ENCODE assay signal across 20 cellular contexts in genomic region chr16:18783430-18784341, GRCh38. TPM values are rescaled to one million over a fixed set of nuclear protein-coding genes. Genes with fewer than 3 reads are reported as not detected.
DNase-seq lines count a peak whose midpoint lies in the region; ATAC-seq, FAIRE-seq and TF ChIP-seq lines count a peak whose summit lies in the region.
"Had no signal": no experiment of that assay in that cellular context is flagged by ENCODE, and none has a peak within 500 bp of the region (broad histone marks: within the 10 kb centered on the region; RNA-seq: fewer than 3 reads in every experiment).

No MANE protein-coding gene starts in this region.

- H3K4me3 ChIP-seq in neural progenitor cell, result no peak overlapping the region
- H3K4me3 ChIP-seq: adrenal gland, thyroid gland had no signal

- no peak for DNase-seq in activated CD4-positive, CD25-positive, alpha-beta regulatory T cell (lab: John Stamatoyannopoulos, UW)
- no peak for DNase-seq in GM12891 (ENCODE audit: insufficient read length, low spot score)
- no peak for DNase-seq in neural progenitor cell (ENCODE audit: low spot score)
- DNase-seq in DMS153 treated with DMSO at 0.1 percent for 48 hours (lab: John Stamatoyannopoulos, UW; ENCODE audit: unreplicated experiment), result no peak
- DNase-seq: adrenal gland; C1 segment of cervical spinal cord; cerebellar nuclear complex; DMS79 treated with DMSO at 0.1 percent for 48 hours; hippocampal formation; midbrain; NCI-H2081 treated with DMSO at 0.1 percent for 48 hours; NCI-H526; nucleus accumbens; stimulated activated CD8-positive, alpha-beta memory T cell treated with anti-CD3 and anti-CD28 coated beads, Interleukin-4, amount 100 ng/mL, for 48 hours; thyroid gland had no signal

- peak overlapping the region; percentile 29 for H3K27ac ChIP-seq in neural progenitor cell
- H3K27ac ChIP-seq: 22Rv1, adrenal gland, thyroid gland had no signal

- H3K4me1 ChIP-seq in neural progenitor cell, result peaks cover 24% of the 10 kb centered on the region

- peaks cover 67% of the 10 kb centered on the region for H4K20me1 ChIP-seq in neural progenitor cell (ENCODE audit: low read depth)

- peaks cover 43% of the 10 kb centered on the region for H3K4me1 Mint-ChIP-seq in activated T-helper 17 cell treated with anti-CD3 and anti-CD28 coated beads, Interleukin-2, amount 50 U/mL, for 72 hours
- H3K4me1 Mint-ChIP-seq in neural progenitor cell, result peaks cover 24% of the 10 kb centered on the region

- ATAC-seq in activated CD4-positive, CD25-positive, alpha-beta regulatory T cell treated with anti-CD3 and anti-CD28 coated beads, Interleukin-2, amount 50 U/mL, for 24 hours, result peak; percentile 63 to 78
- ATAC-seq in activated T-helper 17 cell treated with anti-CD3 and anti-CD28 coated beads, Interleukin-2, amount 50 U/mL, for 72 hours (replicated peaks), result peak; percentile 77
- ATAC-seq in GM21619 (IDR thresholded peaks at IDR 0.05; ENCODE audit: unreplicated experiment), result no peak
- no peak for ATAC-seq in GM21423 (IDR thresholded peaks at IDR 0.05; ENCODE audit: unreplicated experiment)

- no peaks in the 10 kb centered on the region for H3K27me3 Mint-ChIP-seq in activated T-helper 17 cell treated with anti-CD3 and anti-CD28 coated beads, Interleukin-2, amount 50 U/mL, for 72 hours
- H3K27me3 Mint-ChIP-seq in neural progenitor cell (ENCODE audit: insufficient read depth, low read depth), result peaks cover 3% of the 10 kb centered on the region

- peak overlapping the region; percentile 99 for H3K4me3 Mint-ChIP-seq in activated T-helper 17 cell treated with anti-CD3 and anti-CD28 coated beads, Interleukin-2, amount 50 U/mL, for 72 hours
- H3K4me3 Mint-ChIP-seq in neural progenitor cell, result no peak overlapping the region

- peaks cover 64% of the 10 kb centered on the region for H3K79me2 ChIP-seq in neural progenitor cell (ENCODE audit: low read depth)

- no peaks in the 10 kb centered on the region for H3K9me3 ChIP-seq in neural progenitor cell (ENCODE audit: low read depth)
- H3K9me3 ChIP-seq: adrenal gland, thyroid gland had no signal

- no peak for TF ChIP-seq CTCF in neural progenitor cell (IDR thresholded peaks at IDR 0.05)

- H3K36me3 Mint-ChIP-seq in activated T-helper 17 cell treated with anti-CD3 and anti-CD28 coated beads, Interleukin-2, amount 50 U/mL, for 72 hours (ENCODE audit: low read depth), result peaks cover 73% of the 10 kb centered on the region
- peaks cover 41% of the 10 kb centered on the region for H3K36me3 Mint-ChIP-seq in neural progenitor cell

- H3K9ac ChIP-seq in neural progenitor cell, result no peak overlapping the region

- H2AFZ ChIP-seq in neural progenitor cell (replicated peaks), result no peak overlapping the region

- 0 out of 2 replicates have a peak, but pooled peaks have one; percentile 36 for TF ChIP-seq POLR2A in GM12891 (IDR thresholded peaks at IDR 0.05; ENCODE audit: low read depth, low read length)

- H3K27me3 ChIP-seq in neural progenitor cell, result no peaks in the 10 kb centered on the region
- H3K27me3 ChIP-seq: adrenal gland, thyroid gland had no signal

- no peak overlapping the region for H3K4me2 ChIP-seq in neural progenitor cell

- peaks cover 3% of the 10 kb centered on the region for H3K9me3 Mint-ChIP-seq in activated T-helper 17 cell treated with anti-CD3 and anti-CD28 coated beads, Interleukin-2, amount 50 U/mL, for 72 hours
- H3K9me3 Mint-ChIP-seq in neural progenitor cell, result no peaks in the 10 kb centered on the region

- H3F3A ChIP-seq in neural progenitor cell (ENCODE audit: low read depth), result peaks cover 62% of the 10 kb centered on the region

- H3K27ac Mint-ChIP-seq in activated T-helper 17 cell treated with anti-CD3 and anti-CD28 coated beads, Interleukin-2, amount 50 U/mL, for 72 hours, result peak overlapping the region; percentile 85
- no peak overlapping the region for H3K27ac Mint-ChIP-seq in neural progenitor cell

- FAIRE-seq in GM12891 (lab: Jason Lieb, UNC), result no peak

- H3K36me3 ChIP-seq in neural progenitor cell, result peaks cover 36% of the 10 kb centered on the region

TF ChIP-seq in GM12891, 5 proteins besides CTCF, POLR2A, EP300 and RAD21:
- TF ChIP-seq SPI1 (IDR thresholded peaks at IDR 0.05; ENCODE audit: low read depth, low read length) (no peak), POU2F2 (IDR thresholded peaks at IDR 0.05; ENCODE audit: low read depth, low read length) (no peak), POLR2AphosphoS5 (IDR thresholded peaks at IDR 0.05; ENCODE audit: low read depth, low read length) (no peak)
TF ChIP-seq in GM12891: peak in this region for 0.

RNA-seq across cellular contexts. Expression of gene RPS15A, which starts 6.4 kb away (rescaled TPM):
- polyA plus RNA-seq in GM12891 (2012; ENCODE audit: low read depth, missing spikeins), result 6,481 TPM
- 1,000 to 10,000 TPM; 1,983 to 2,799 TPM for total RNA-seq in activated T-helper 17 cell treated with anti-CD3 and anti-CD28 coated beads, Interleukin-2, amount 50 U/mL, for 72 hours
- total RNA-seq in neural progenitor cell (ENCODE audit: low replicate concordance), result 3,933 and 4,863 TPM in 2 replicates

RNA-seq across cellular contexts. Expression of gene ARL6IP1, which starts 17.7 kb away (rescaled TPM):
- 84.1 TPM for polyA plus RNA-seq in GM12891 (2012; ENCODE audit: low read depth, missing spikeins)
- total RNA-seq in activated T-helper 17 cell treated with anti-CD3 and anti-CD28 coated beads, Interleukin-2, amount 50 U/mL, for 72 hours, result 100 to 1,000 TPM; 120 to 133 TPM
- 777 and 813 TPM in 2 replicates for total RNA-seq in neural progenitor cell (ENCODE audit: low replicate concordance)

Comparison
In these comparisons a context has a peak if more than half of its experiments do, and no peak if none do; other contexts are left out.
1. ATAC-seq: peak in activated CD4-positive, CD25-positive, alpha-beta regulatory T cell treated with anti-CD3 and anti-CD28 coated beads, Interleukin-2, amount 50 U/mL, for 24 hours (2 of 2) and activated T-helper 17 cell treated with anti-CD3 and anti-CD28 coated beads, Interleukin-2, amount 50 U/mL, for 72 hours (single experiment); none in GM21619 (single experiment) and GM21423 (single experiment).